ENCODE assay signal across 22 cellular contexts in the genomic region with DNA sequence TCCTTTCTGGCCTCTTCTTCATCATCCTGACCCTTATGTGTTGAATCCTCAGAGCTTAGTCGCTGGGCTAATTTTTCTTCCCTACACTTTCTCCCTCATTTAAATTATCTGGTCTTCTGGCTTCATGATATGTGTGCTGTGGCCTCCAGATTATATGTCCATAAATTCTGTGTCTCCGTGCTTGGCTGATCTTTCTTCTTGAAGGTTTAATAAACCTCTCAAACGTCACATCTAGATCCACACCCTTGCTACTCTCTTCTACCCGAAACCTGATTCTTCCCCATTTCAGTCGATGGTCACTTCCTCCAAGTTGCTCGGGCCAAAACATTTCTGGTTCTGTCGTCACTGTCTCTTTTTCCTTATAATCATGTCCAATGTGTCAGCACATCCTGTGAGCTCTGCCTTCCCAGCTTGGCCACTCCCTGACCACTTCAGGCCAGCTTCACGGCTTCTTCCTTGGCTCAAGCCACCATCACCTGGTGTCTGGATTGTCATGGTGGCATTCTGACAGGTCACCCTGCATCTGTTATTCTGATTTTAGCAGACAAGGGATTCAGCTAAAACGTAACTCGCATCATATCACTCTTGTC. TPM values are rescaled to one million over a fixed set of nuclear protein-coding genes. Genes with fewer than 3 reads are reported as not detected.
DNase-seq lines count a peak whose midpoint lies in the region; ATAC-seq, FAIRE-seq and TF ChIP-seq lines count a peak whose summit lies in the region.
"Had no signal": no experiment of that assay in that cellular context is flagged by ENCODE, and none has a peak within 500 bp of the region (broad histone marks: within the 10 kb centered on the region; RNA-seq: fewer than 3 reads in every experiment).

No MANE protein-coding gene starts in this region.

- TF ChIP-seq EP300 in HepG2 (IDR thresholded peaks at IDR 0.05; ENCODE audit: low read depth in 2 of 2, low read length in 2 of 2) (no peak), HepG2 (CRISPR knock-in tag; IDR thresholded peaks at IDR 0.05; ENCODE audit: borderline replicate concordance) (no peak), transverse colon (IDR thresholded peaks at IDR 0.05; ENCODE audit: low read depth) (no peak)

- no peak overlapping the region for H3K4me2 ChIP-seq in HepG2 (ENCODE audit: low read depth, low read length)

- intact Hi-C loops in HepG2 (cut with micrococcal nuclease; ENCODE audit: unreplicated experiment) (no loop called here), sciatic nerve (cut with DNase I) (no loop called here), transverse colon (cut with DNase I; ENCODE audit: low total_unique reads) (no loop called here)

- no peaks in the 10 kb centered on the region for H3K4me1 ChIP-seq in HepG2 (ENCODE audit: insufficient read depth, low read length)
- H3K4me1 ChIP-seq in transverse colon = peaks cover 0 to 5% (median 0%) of the 10 kb centered on the region in 4 donors

- peak; percentile 70 for DNase-seq in NOMO-1 treated with DMSO at 0.1 percent for 48 hours (lab: John Stamatoyannopoulos, UW; ENCODE audit: unreplicated experiment)
- peak; percentile 63 for DNase-seq in coronary artery (ENCODE audit: low spot score)
- no peak for DNase-seq in HepG2 (ENCODE audit: low spot score)
- DNase-seq in sciatic nerve (ENCODE audit: low spot score) = no peak
- no peak for DNase-seq in NCI-H2029 treated with DMSO at 0.1 percent for 48 hours (lab: John Stamatoyannopoulos, UW)
- no peak for DNase-seq in NCI-H1092 (lab: John Stamatoyannopoulos, UW)
- DNase-seq in transverse colon = no peak
- DNase-seq: activated CD4-positive, alpha-beta memory T cell treated with anti-CD3 and anti-CD28 coated beads for 36 hours; activated gamma-delta T cell; brain microvascular endothelial cell; NCI-H1417; NCI-H510A; occipital lobe; retina; stimulated activated CD4-positive, alpha-beta T cell treated with anti-CD3 and anti-CD28 coated beads, Interleukin-12 subunit alpha, Interleukin-12 subunit beta, amount 100 ng/mL, for 4 hours; T-helper 9 cell had no signal

- H3K79me2 ChIP-seq in HepG2 (ENCODE audit: insufficient read depth, low read length) = no peaks in the 10 kb centered on the region

- peaks cover 1 to 29% of the 10 kb centered on the region in 2 experiments; a peak in 1 of 5 replicates for H3K27me3 ChIP-seq in HepG2 (ENCODE audit: control insufficient read depth in 1 of 2, insufficient read depth in 2 of 2, low read length in 2 of 2)
- H3K27me3 ChIP-seq in transverse colon = no peaks in the 10 kb centered on the region
- H3K27me3 ChIP-seq: brain microvascular endothelial cell had no signal

- H3K9me3 ChIP-seq in HepG2 (ENCODE audit: low read length) = no peaks in the 10 kb centered on the region
- no peaks in the 10 kb centered on the region for H3K9me3 ChIP-seq in transverse colon

- no peak overlapping the region for H2AFZ ChIP-seq in HepG2 (ENCODE audit: low read length)

- no peak for FAIRE-seq in HepG2 (lab: Jason Lieb, UNC)

- H3K9ac ChIP-seq in HepG2 (ENCODE audit: insufficient read depth, low read depth, low read length) = no peak overlapping the region

- TF ChIP-seq POLR2A in HepG2 (IDR thresholded peaks at IDR 0.05; ENCODE audit: insufficient read depth in 1 of 2, low read depth in 2 of 2, low read length in 2 of 2) (no peak), transverse colon (IDR thresholded peaks at IDR 0.05) (no peak)

- POLR2A ChIA-PET in HepG2 (lab: Yijun Ruan, JAX) = no interaction called here

- no peaks in the 10 kb centered on the region for H4K20me1 ChIP-seq in HepG2 (ENCODE audit: insufficient read depth, low read length)

- no peak for TF ChIP-seq RAD21 in HepG2 (CRISPR knock-in tag; IDR thresholded peaks at IDR 0.05)

- no peak overlapping the region for H3K4me3 ChIP-seq in coronary artery
- no peak overlapping the region for H3K4me3 ChIP-seq in HepG2 (replicated peaks in 1 of 3; ENCODE audit: insufficient read depth in 1 of 3, low read depth in 2 of 3, low read length in 3 of 3)
- H3K4me3 ChIP-seq in transverse colon = no peak overlapping the region

- 2% methylated on average over 10 of the region's 10 CpGs for WGBS in HepG2 (ENCODE audit: low lambda C conversion rate)
- 80 to 88% methylated on average over 7 to 10 of the region's 10 CpGs for WGBS in transverse colon (ENCODE audit: low coverage in 1 of 2), 2 donors

- H3K27ac ChIP-seq in coronary artery = no peak overlapping the region
- no peak overlapping the region for H3K27ac ChIP-seq in HepG2 (ENCODE audit: extremely low read length, insufficient read depth, low read length)
- no peak overlapping the region for H3K27ac ChIP-seq in transverse colon
- H3K27ac ChIP-seq: brain microvascular endothelial cell had no signal

- CTCF ChIA-PET in HepG2 (lab: Yijun Ruan, JAX; ENCODE audit: low intra/inter-chr PET ratio, low total read pairs) = no interaction called here

- BruUV-seq in HepG2 (replicated peaks; lab: Mats Ljungman, UMichigan) = no TSS peak

- H3K36me3 ChIP-seq in HepG2 (replicated peaks in 1 of 2; ENCODE audit: control insufficient read depth in 1 of 2, insufficient read depth in 2 of 2, low read length in 2 of 2) = no peaks in the 10 kb centered on the region
- H3K36me3 ChIP-seq in transverse colon = no peaks in the 10 kb centered on the region
- H3K36me3 ChIP-seq: brain microvascular endothelial cell had no signal

- in situ Hi-C loops in HepG2 (cut with HindIII; ENCODE audit: extremely low pct_ligation_motif_present, low pct_unique_long_range_greater_than_20kb) = no loop called here
- in situ Hi-C loops in transverse colon (cut with MboI; ENCODE audit: low pct_ligation_motif_present in 1 of 4, low pct_unique_long_range_greater_than_20kb in 1 of 4, low sequenced_read_pairs in 3 of 4) = no loop called here

- no peak for TF ChIP-seq CTCF in coronary artery (IDR thresholded peaks at IDR 0.05)
- TF ChIP-seq CTCF in HepG2 (CRISPR knock-in tag; IDR thresholded peaks at IDR 0.05) = no peak
- TF ChIP-seq CTCF in transverse colon (IDR thresholded peaks at IDR 0.05) = no peak

- ATAC-seq in HepG2 = no peak
- ATAC-seq in sciatic nerve = peak; percentile 57
- ATAC-seq: left colon, SK-N-SH treated with all-trans-retinoic acid at 6 μM for 48 hours had no signal

TF ChIP-seq in HepG2, 621 proteins besides CTCF, POLR2A, EP300 and RAD21 (continues in another document):
- no peak for TF ChIP-seq TCF7L2 (IDR thresholded peaks at IDR 0.05; ENCODE audit: low read depth, low read length)
- TF ChIP-seq HOXA3 (CRISPR knock-in tag; IDR thresholded peaks at IDR 0.05) = no peak
- no peak for TF ChIP-seq SETDB1 (CRISPR knock-in tag; IDR thresholded peaks at IDR 0.05; ENCODE audit: borderline replicate concordance)
- TF ChIP-seq HMG20B (CRISPR knock-in tag; conservative IDR thresholded peaks at IDR 0.05) = no peak

RNA-seq across cellular contexts. Expression of gene OR2B11, which starts 12.0 kb away (rescaled TPM):
- total RNA-seq in HepG2 (2016; rRNA removed; fragmentation: Illumina TruSeq; extraction: Trizol) = not detected in 2 replicates
- total RNA-seq in HepG2 (2016; cell fraction: cytosol; rRNA removed; fragmentation: Illumina TruSeq; extraction: Trizol; ENCODE audit: low read depth) = not detected in 2 replicates
- total RNA-seq in HepG2 (2016; cell fraction: insoluble cytoplasmic fraction; rRNA removed; fragmentation: Illumina TruSeq; extraction: Trizol) = not detected in 2 replicates
- total RNA-seq in HepG2 (2016; cell fraction: membrane; rRNA removed; fragmentation: Illumina TruSeq; extraction: Trizol) = not detected in 2 replicates
- total RNA-seq in HepG2 (2016; cell fraction: nucleus; rRNA removed; fragmentation: Illumina TruSeq; extraction: Trizol) = not detected in 2 replicates
- not detected in 2 replicates for polyA plus RNA-seq in HepG2 (2011; rRNA removed)
- polyA plus RNA-seq in HepG2 (2011; cell fraction: cytosol; rRNA removed) = not detected in 2 replicates
- polyA plus RNA-seq in HepG2 (2011; cell fraction: nucleus; rRNA removed) = not detected in 2 replicates
- polyA plus RNA-seq in HepG2 (2012) = not detected in 2 replicates
- polyA plus RNA-seq in HepG2 (2016; cell fraction: cytosol; fragmentation: Illumina TruSeq; extraction: Trizol; ENCODE audit: low read depth) = not detected in 2 replicates
- polyA plus RNA-seq in HepG2 (2016; cell fraction: insoluble cytoplasmic fraction; fragmentation: Illumina TruSeq; extraction: Trizol; ENCODE audit: low read depth) = not detected in 2 replicates
- not detected in 2 replicates for polyA plus RNA-seq in HepG2 (2016; cell fraction: membrane; fragmentation: Illumina TruSeq; extraction: Trizol; ENCODE audit: low read depth)
- polyA plus RNA-seq in HepG2 (2016; cell fraction: nucleus; fragmentation: Illumina TruSeq; extraction: Trizol; ENCODE audit: insufficient read depth, low read depth) = not detected in 2 replicates
- polyA minus RNA-seq in HepG2 (2011; rRNA and poly(A)+ RNA removed; ENCODE audit: low replicate concordance) = not detected in 2 replicates
- polyA minus RNA-seq in HepG2 (2011; cell fraction: cytosol; rRNA and poly(A)+ RNA removed) = not detected in 2 replicates
- polyA minus RNA-seq in HepG2 (2011; cell fraction: nucleus; rRNA and poly(A)+ RNA removed) = not detected in 2 replicates
- total RNA-seq in sciatic nerve = not detected
- total RNA-seq in transverse colon = not detected
- total RNA-seq: activated CD4-positive, alpha-beta memory T cell treated with anti-CD3 and anti-CD28 coated beads for 36 hours; H4; left colon; occipital lobe; RPMI7951; ureter had no signal
- polyA plus RNA-seq: adipose tissue had no signal

RNA-seq across cellular contexts. Expression of gene NLRP3, which starts 29.9 kb away (rescaled TPM):
- not detected in 2 replicates for total RNA-seq in HepG2 (2016; rRNA removed; fragmentation: Illumina TruSeq; extraction: Trizol)
- not detected in 2 replicates for total RNA-seq in HepG2 (2016; cell fraction: cytosol; rRNA removed; fragmentation: Illumina TruSeq; extraction: Trizol; ENCODE audit: low read depth)
- total RNA-seq in HepG2 (2016; cell fraction: insoluble cytoplasmic fraction; rRNA removed; fragmentation: Illumina TruSeq; extraction: Trizol) = not detected in 2 replicates
- total RNA-seq in HepG2 (2016; cell fraction: membrane; rRNA removed; fragmentation: Illumina TruSeq; extraction: Trizol) = not detected in 2 replicates
- total RNA-seq in HepG2 (2016; cell fraction: nucleus; rRNA removed; fragmentation: Illumina TruSeq; extraction: Trizol) = not detected in 2 replicates
- not detected in 2 replicates for polyA plus RNA-seq in HepG2 (2011; rRNA removed)
- 0.01 TPM in 1 of 2 replicates, not detected in the other for polyA plus RNA-seq in HepG2 (2011; cell fraction: cytosol; rRNA removed)
- polyA plus RNA-seq in HepG2 (2011; cell fraction: nucleus; rRNA removed) = not detected in 2 replicates
- polyA plus RNA-seq in HepG2 (2012) = not detected in 2 replicates
- polyA plus RNA-seq in HepG2 (2016; cell fraction: cytosol; fragmentation: Illumina TruSeq; extraction: Trizol; ENCODE audit: low read depth) = not detected in 2 replicates
- not detected in 2 replicates for polyA plus RNA-seq in HepG2 (2016; cell fraction: insoluble cytoplasmic fraction; fragmentation: Illumina TruSeq; extraction: Trizol; ENCODE audit: low read depth)
- polyA plus RNA-seq in HepG2 (2016; cell fraction: membrane; fragmentation: Illumina TruSeq; extraction: Trizol; ENCODE audit: low read depth) = not detected in 2 replicates
- not detected in 2 replicates for polyA plus RNA-seq in HepG2 (2016; cell fraction: nucleus; fragmentation: Illumina TruSeq; extraction: Trizol; ENCODE audit: insufficient read depth, low read depth)
- not detected in 2 replicates for polyA minus RNA-seq in HepG2 (2011; rRNA and poly(A)+ RNA removed; ENCODE audit: low replicate concordance)
- not detected in 2 replicates for polyA minus RNA-seq in HepG2 (2011; cell fraction: cytosol; rRNA and poly(A)+ RNA removed)
- not detected in 2 replicates for polyA minus RNA-seq in HepG2 (2011; cell fraction: nucleus; rRNA and poly(A)+ RNA removed)
- 6.6 TPM for total RNA-seq in sciatic nerve
- total RNA-seq in transverse colon = 1 to 10 TPM in 1 of 4 donors, under 1 TPM in 2, not detected in 1; 0.75 to 1.7 (median 0.82) TPM

Comparison
In these comparisons a context has a peak if more than half of its experiments do, and no peak if none do; other contexts are left out.
1. DNase-seq: peak in NOMO-1 treated with DMSO at 0.1 percent for 48 hours (single experiment) and coronary artery (single experiment); none in HepG2 (single experiment), sciatic nerve (single experiment), NCI-H2029 treated with DMSO at 0.1 percent for 48 hours (single experiment), NCI-H1092 (single experiment) and transverse colon (single experiment).